Comparison of ENCODE assay signal across 21 cellular contexts in the genomic region with DNA sequence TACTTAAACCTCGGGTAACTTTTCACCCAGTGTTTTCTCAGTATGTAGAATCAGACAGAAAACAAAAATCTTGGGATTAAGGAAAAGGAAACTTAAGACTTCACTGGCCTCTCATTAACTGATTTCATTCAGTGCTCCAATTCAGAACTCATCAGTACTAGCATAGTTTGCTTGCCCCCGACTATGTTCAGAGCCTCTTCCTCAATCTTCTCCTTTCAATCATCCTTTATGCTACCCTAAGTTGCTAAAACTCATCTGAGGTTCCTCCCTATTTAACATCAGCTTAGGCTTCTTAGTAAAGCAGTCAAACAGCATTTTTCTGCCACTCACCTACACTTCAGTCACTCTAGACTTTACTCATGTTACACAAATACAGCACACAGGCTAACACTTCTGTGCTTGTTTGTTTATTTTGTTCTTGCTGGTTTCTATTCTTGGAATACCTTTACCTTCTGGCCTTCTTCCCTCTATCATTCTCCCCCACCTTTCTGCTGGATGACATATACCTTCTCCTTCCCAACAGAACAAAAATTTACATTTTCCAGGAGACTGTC.
DNase-seq lines count a peak whose midpoint lies in the region; FAIRE-seq and TF ChIP-seq lines count a peak whose summit lies in the region.
"Had no signal": no experiment of that assay in that cellular context is flagged by ENCODE, and none has a peak within 500 bp of the region (broad histone marks: within the 10 kb centered on the region; RNA-seq: fewer than 3 reads in every experiment).

No MANE protein-coding gene starts in this region.

- H3K27me3 Mint-ChIP-seq in nephron (ENCODE audit: low read depth) (no peaks in the 10 kb centered on the region), chondrocyte (ENCODE audit: low read depth) (no peaks in the 10 kb centered on the region)
- no peaks in the 10 kb centered on the region for H3K27me3 Mint-ChIP-seq in activated CD4-positive, alpha-beta T cell treated with anti-CD3 and anti-CD28 coated beads, Interleukin-2, amount 10 ng/mL, durations not matched to agents 7 days and 5 days
- H3K27me3 Mint-ChIP-seq: activated B cell treated with CpG ODN at 0.5 μM for 24 hours; activated T-cell treated with anti-CD3 and anti-CD28 coated beads, Interleukin-2, amount 50 U/mL, for 24 hours had no signal

- peak overlapping the region in 2 of 3 experiments; percentile 7 to 34 for H3K27ac Mint-ChIP-seq in nephron
- H3K27ac Mint-ChIP-seq in chondrocyte (ENCODE audit: unreplicated experiment): no peak overlapping the region
- no peak overlapping the region for H3K27ac Mint-ChIP-seq in activated CD4-positive, alpha-beta T cell treated with anti-CD3 and anti-CD28 coated beads, Interleukin-2, amount 10 ng/mL, durations not matched to agents 7 days and 5 days
- H3K27ac Mint-ChIP-seq: activated B cell treated with CpG ODN at 0.5 μM for 24 hours; activated T-cell treated with anti-CD3 and anti-CD28 coated beads, Interleukin-2, amount 50 U/mL, for 24 hours had no signal

- H3K4me1 Mint-ChIP-seq in nephron (peaks cover 18% of the 10 kb centered on the region), chondrocyte (ENCODE audit: low read depth) (peaks cover 9% of the 10 kb centered on the region)
- no peaks in the 10 kb centered on the region for H3K4me1 Mint-ChIP-seq in activated CD4-positive, alpha-beta T cell treated with anti-CD3 and anti-CD28 coated beads, Interleukin-2, amount 10 ng/mL, durations not matched to agents 7 days and 5 days
- H3K4me1 Mint-ChIP-seq: activated B cell treated with CpG ODN at 0.5 μM for 24 hours had no signal

- H3K4me3 ChIP-seq in bronchial epithelial cell (ENCODE audit: low read depth, low read length): no peak overlapping the region
- H3K4me3 ChIP-seq: esophagus muscularis mucosa had no signal

- peak; percentile 95 for FAIRE-seq in G401.6 (lab: Jason Lieb, UNC)
- no peak for FAIRE-seq in bronchial epithelial cell (lab: Jason Lieb, UNC)
- FAIRE-seq: HTR-8/SVneo, urothelium cell line had no signal

- H3K27me3 ChIP-seq in bronchial epithelial cell (ENCODE audit: control insufficient read depth, insufficient read depth, low read length): no peaks in the 10 kb centered on the region
- H3K27me3 ChIP-seq: esophagus muscularis mucosa, neutrophil had no signal

- CTCF ChIA-PET in activated CD4-positive, alpha-beta T cell treated with anti-CD3 and anti-CD28 coated beads, Interleukin-2, amount 10 ng/mL, durations not matched to agents 7 days and 5 days (lab: Charles Lee): no interaction called here

- TF ChIP-seq CTCF in bronchial epithelial cell (IDR thresholded peaks at IDR 0.05; ENCODE audit: insufficient read depth, low read length, severe bottlenecking) (no peak), nephron (IDR thresholded peaks at IDR 0.05; ENCODE audit: unreplicated experiment in 3 of 3) (no peak), chondrocyte (IDR thresholded peaks at IDR 0.05) (no peak)

- H3K9me3 Mint-ChIP-seq in nephron (no peaks in the 10 kb centered on the region), chondrocyte (ENCODE audit: low read depth) (no peaks in the 10 kb centered on the region)
- no peaks in the 10 kb centered on the region for H3K9me3 Mint-ChIP-seq in activated CD4-positive, alpha-beta T cell treated with anti-CD3 and anti-CD28 coated beads, Interleukin-2, amount 10 ng/mL, durations not matched to agents 7 days and 5 days
- H3K9me3 Mint-ChIP-seq: activated B cell treated with CpG ODN at 0.5 μM for 24 hours; activated T-cell treated with anti-CD3 and anti-CD28 coated beads, Interleukin-2, amount 50 U/mL, for 24 hours had no signal

- POLR2A ChIA-PET in activated CD4-positive, alpha-beta T cell treated with anti-CD3 and anti-CD28 coated beads, Interleukin-2, amount 10 ng/mL, durations not matched to agents 7 days and 5 days (lab: Charles Lee): no interaction called here

- H3K4me3 Mint-ChIP-seq in nephron: no peak overlapping the region
- H3K4me3 Mint-ChIP-seq in chondrocyte (ENCODE audit: unreplicated experiment): no peak overlapping the region
- H3K4me3 Mint-ChIP-seq in activated CD4-positive, alpha-beta T cell treated with anti-CD3 and anti-CD28 coated beads, Interleukin-2, amount 10 ng/mL, durations not matched to agents 7 days and 5 days: no peak overlapping the region
- H3K4me3 Mint-ChIP-seq: activated B cell treated with CpG ODN at 0.5 μM for 24 hours; activated T-cell treated with anti-CD3 and anti-CD28 coated beads, Interleukin-2, amount 50 U/mL, for 24 hours had no signal

- peak; percentile 47 for DNase-seq in NCI-H2029 treated with DMSO at 0.1 percent for 48 hours (lab: John Stamatoyannopoulos, UW)
- DNase-seq in bronchial epithelial cell (ENCODE audit: low read depth): peak; percentile 69
- DNase-seq in chondrocyte (ENCODE audit: low spot score): no peak
- no peak for DNase-seq in activated naive CD4-positive, alpha-beta T cell treated with Interleukin-2 at 50 U/mL for 16 hours
- DNase-seq in activated gamma-delta T cell (lab: John Stamatoyannopoulos, UW): no peak
- DNase-seq in activated CD4-positive, alpha-beta T cell treated with anti-CD3 and anti-CD28 coated beads, Interleukin-2, amount 10 ng/mL, durations not matched to agents 7 days and 5 days: no peak
- DNase-seq: activated B cell treated with CpG ODN at 0.5 μM for 24 hours; activated naive CD4-positive, alpha-beta T cell treated with anti-CD3 and anti-CD28 coated beads, Interleukin-2, amount 50 U/mL, for 16 hours; activated T-cell treated with anti-CD3 and anti-CD28 coated beads, Interleukin-2, amount 50 U/mL, for 24 hours; cerebellar nuclear complex; DMS79 treated with DMSO at 0.1 percent for 48 hours; effector CD4-positive, alpha-beta T cell; left colon; NCI-H2227 treated with DMSO at 0.1 percent for 48 hours; stimulated activated CD4-positive, alpha-beta T cell treated with anti-CD3 and anti-CD28 coated beads, Interleukin-12 subunit alpha, Interleukin-12 subunit beta, amount 100 ng/mL, for 4 hours had no signal

- H3K36me3 Mint-ChIP-seq in nephron (ENCODE audit: low read depth) (no peaks in the 10 kb centered on the region), chondrocyte (ENCODE audit: low read depth) (no peaks in the 10 kb centered on the region)
- no peaks in the 10 kb centered on the region for H3K36me3 Mint-ChIP-seq in activated CD4-positive, alpha-beta T cell treated with anti-CD3 and anti-CD28 coated beads, Interleukin-2, amount 10 ng/mL, durations not matched to agents 7 days and 5 days (ENCODE audit: low read depth)

- H3K36me3 ChIP-seq in bronchial epithelial cell (ENCODE audit: control insufficient read depth, insufficient read depth, low read length): no peaks in the 10 kb centered on the region
- H3K36me3 ChIP-seq: esophagus muscularis mucosa, neutrophil had no signal

Comparison
In these comparisons a context has a peak if more than half of its experiments do, and no peak if none do; other contexts are left out.
1. DNase-seq: peak in NCI-H2029 treated with DMSO at 0.1 percent for 48 hours (single experiment) and bronchial epithelial cell (single experiment); none in chondrocyte (single experiment), activated naive CD4-positive, alpha-beta T cell treated with Interleukin-2 at 50 U/mL for 16 hours (single experiment), activated gamma-delta T cell (single experiment) and activated CD4-positive, alpha-beta T cell treated with anti-CD3 and anti-CD28 coated beads, Interleukin-2, amount 10 ng/mL, durations not matched to agents 7 days and 5 days (single experiment).
2. H3K27ac Mint-ChIP-seq: peak in nephron (2 of 3); none in chondrocyte (single experiment) and activated CD4-positive, alpha-beta T cell treated with anti-CD3 and anti-CD28 coated beads, Interleukin-2, amount 10 ng/mL, durations not matched to agents 7 days and 5 days (single experiment).